In genomic region chr3:146241523-146242240, GRCh38 we compare ENCODE assay signal across 1 cellular context.
TF ChIP-seq lines count a peak whose summit lies in the region.

No MANE protein-coding gene starts in this region.

TF ChIP-seq in endothelial cell of umbilical vein, 7 proteins besides CTCF, POLR2A, EP300 and RAD21:
- peak; percentile 52 for TF ChIP-seq POLR2AphosphoS5 (IDR thresholded peaks at IDR 0.05; ENCODE audit: insufficient read depth, low read depth, low read length)
- TF ChIP-seq JUN (IDR thresholded peaks at IDR 0.05; ENCODE audit: borderline replicate concordance, insufficient read depth, insufficient read length, low read depth), result peak; percentile 4
- no peak for TF ChIP-seq MYC (IDR thresholded peaks at IDR 0.05; ENCODE audit: low read depth, low read length)
